ENCODE assay signal across 2 cellular contexts in the genomic region with DNA sequence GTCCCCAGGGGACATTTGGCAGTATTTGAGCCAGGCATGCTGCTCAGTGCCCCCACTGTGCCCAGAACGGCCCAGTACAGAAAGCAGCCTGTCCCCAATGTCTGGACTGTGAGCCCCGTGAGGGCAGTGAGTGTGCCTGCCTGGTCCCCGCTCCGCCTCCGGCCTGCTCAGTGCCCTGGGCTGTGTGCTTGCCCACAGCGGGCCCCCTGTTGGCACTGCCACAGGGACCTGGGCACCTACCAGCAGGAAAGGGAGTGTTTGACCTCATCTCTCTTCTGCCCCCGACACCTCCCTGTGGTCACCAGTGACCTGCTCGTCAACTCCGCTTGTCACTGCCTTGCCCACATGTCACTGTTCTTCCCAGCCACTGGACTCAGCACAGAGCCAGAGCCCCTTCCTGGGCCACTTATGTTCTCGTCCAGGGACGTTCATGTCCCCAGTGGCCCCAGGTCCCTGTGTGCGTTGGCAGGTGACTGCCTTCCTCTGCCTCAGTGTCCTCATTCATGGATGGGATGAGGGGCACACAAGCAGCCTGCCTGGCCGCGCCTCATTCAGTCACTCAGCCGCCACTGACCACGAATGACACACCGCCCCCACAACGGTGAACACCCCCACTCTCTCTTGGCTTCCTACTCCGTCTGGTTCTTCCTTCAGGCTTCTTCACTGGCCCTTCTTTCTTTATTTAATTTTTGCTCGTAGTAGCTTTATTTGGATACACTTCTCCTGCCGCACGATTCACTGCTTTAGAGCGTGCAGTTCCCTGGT.
TF ChIP-seq lines count a peak whose summit lies in the region.

No MANE protein-coding gene starts in this region.

TF ChIP-seq in IMR-90, 13 proteins besides CTCF, POLR2A, EP300 and RAD21:
- no peak for TF ChIP-seq NFE2L2 (IDR thresholded peaks at IDR 0.05; ENCODE audit: low read depth, low read length)
- TF ChIP-seq CEBPB (IDR thresholded peaks at IDR 0.05; ENCODE audit: low read depth, low read length) = no peak
- TF ChIP-seq, protein P1, sequence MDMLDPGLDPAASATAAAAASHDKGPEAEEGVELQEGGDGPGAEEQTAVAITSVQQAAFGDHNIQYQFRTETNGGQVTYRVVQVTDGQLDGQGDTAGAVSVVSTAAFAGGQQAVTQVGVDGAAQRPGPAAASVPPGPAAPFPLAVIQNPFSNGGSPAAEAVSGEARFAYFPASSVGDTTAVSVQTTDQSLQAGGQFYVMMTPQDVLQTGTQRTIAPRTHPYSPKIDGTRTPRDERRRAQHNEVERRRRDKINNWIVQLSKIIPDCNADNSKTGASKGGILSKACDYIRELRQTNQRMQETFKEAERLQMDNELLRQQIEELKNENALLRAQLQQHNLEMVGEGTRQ (IDR thresholded peaks at IDR 0.05; ENCODE audit: low read depth, low read length) = no peak
- no peak for TF ChIP-seq MAZ (IDR thresholded peaks at IDR 0.05; ENCODE audit: borderline replicate concordance, low read depth, low read length)
- TF ChIP-seq MAFK (IDR thresholded peaks at IDR 0.05; ENCODE audit: low read depth, low read length) = no peak
- no peak for TF ChIP-seq BHLHE40 (IDR thresholded peaks at IDR 0.05; ENCODE audit: low read depth, low read length)
- TF ChIP-seq, protein P2, sequence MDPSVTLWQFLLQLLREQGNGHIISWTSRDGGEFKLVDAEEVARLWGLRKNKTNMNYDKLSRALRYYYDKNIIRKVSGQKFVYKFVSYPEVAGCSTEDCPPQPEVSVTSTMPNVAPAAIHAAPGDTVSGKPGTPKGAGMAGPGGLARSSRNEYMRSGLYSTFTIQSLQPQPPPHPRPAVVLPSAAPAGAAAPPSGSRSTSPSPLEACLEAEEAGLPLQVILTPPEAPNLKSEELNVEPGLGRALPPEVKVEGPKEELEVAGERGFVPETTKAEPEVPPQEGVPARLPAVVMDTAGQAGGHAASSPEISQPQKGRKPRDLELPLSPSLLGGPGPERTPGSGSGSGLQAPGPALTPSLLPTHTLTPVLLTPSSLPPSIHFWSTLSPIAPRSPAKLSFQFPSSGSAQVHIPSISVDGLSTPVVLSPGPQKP (IDR thresholded peaks at IDR 0.05; ENCODE audit: borderline replicate concordance, low read depth, low read length) = no peak
- TF ChIP-seq FOS (IDR thresholded peaks at IDR 0.05; ENCODE audit: low read depth, low read length) = no peak
- no peak for TF ChIP-seq SMC3 (IDR thresholded peaks at IDR 0.05; ENCODE audit: low read depth, low read length)
- TF ChIP-seq CHD1 (IDR thresholded peaks at IDR 0.05; ENCODE audit: low read depth, low read length) = no peak
- no peak for TF ChIP-seq RFX5 (IDR thresholded peaks at IDR 0.05; ENCODE audit: low read depth, low read length)
- TF ChIP-seq MXI1 (IDR thresholded peaks at IDR 0.05; ENCODE audit: borderline replicate concordance, low read depth, low read length) = no peak
- TF ChIP-seq RCOR1 (IDR thresholded peaks at IDR 0.05; ENCODE audit: insufficient replicate concordance, low read length) = no peak

TF ChIP-seq in GM12891, 5 proteins besides CTCF, POLR2A, EP300 and RAD21:
- TF ChIP-seq SPI1 (IDR thresholded peaks at IDR 0.05; ENCODE audit: low read depth, low read length) (no peak), PAX5 (IDR thresholded peaks at IDR 0.05; ENCODE audit: insufficient read depth, low read length, severe bottlenecking) (no peak), POU2F2 (IDR thresholded peaks at IDR 0.05; ENCODE audit: low read depth, low read length) (no peak), POLR2AphosphoS5 (IDR thresholded peaks at IDR 0.05; ENCODE audit: low read depth, low read length) (no peak), TAF1 (IDR thresholded peaks at IDR 0.05; ENCODE audit: low read depth, low read length) (no peak)
